2 cellular contexts compared by ENCODE assay signal in the genomic region with DNA sequence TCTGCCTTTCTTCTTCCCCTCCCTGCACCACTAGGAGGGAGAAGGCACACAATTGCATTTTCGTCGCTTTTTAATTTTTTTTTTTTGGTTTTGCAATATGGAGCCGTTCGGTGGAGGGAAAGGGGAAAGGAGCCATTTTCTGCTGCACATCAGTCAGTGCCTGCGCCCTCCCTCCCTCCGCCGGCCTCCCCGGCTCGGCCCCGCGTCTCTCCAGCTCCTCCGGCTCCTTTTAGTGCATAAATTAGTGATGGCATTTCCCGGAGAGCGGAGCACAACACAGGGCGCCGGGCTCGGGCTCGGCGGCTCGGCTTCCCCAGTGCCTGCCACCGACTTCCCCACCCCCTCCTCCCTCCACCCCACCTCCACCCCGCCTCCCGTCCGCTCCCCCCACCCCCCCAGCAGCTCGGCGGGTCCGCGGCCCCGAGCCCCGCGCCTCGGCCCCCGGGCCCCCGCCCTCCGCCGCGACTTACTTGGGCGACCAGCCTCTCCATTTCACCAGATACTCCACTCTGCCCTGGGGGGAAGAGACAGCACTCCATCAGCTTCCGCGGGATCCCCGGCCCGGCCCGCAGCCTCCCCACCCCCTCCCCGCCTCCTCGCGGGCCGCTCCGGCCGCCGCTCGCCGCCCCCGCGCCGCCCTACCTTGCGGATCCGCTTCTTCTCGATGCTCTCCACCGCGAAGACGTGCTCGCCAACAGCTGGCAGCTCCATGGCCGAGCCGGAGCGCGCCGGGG.
TF ChIP-seq lines count a peak whose summit lies in the region.

No MANE protein-coding gene starts in this region.

TF ChIP-seq in HCT116, 20 proteins besides CTCF, POLR2A, EP300 and RAD21:
- TF ChIP-seq ZFX (IDR thresholded peaks at IDR 0.05) (0 out of 2 replicates have a peak, but pooled peaks have one; percentile 45), POLR2AphosphoS5 (IDR thresholded peaks at IDR 0.05; ENCODE audit: low read depth, low read length) (no peak), EGR1 (IDR thresholded peaks at IDR 0.05; ENCODE audit: low read depth) (peak; percentile 31; the same call in 1 of the 2 replicates)

TF ChIP-seq in HepG2, 621 proteins besides CTCF, POLR2A, EP300 and RAD21 (continues in another document):
- TF ChIP-seq ZNF772 (CRISPR knock-in tag; IDR thresholded peaks at IDR 0.05) = 0 out of 2 replicates have a peak, but pooled peaks have one; percentile 42
- TF ChIP-seq ZNF331 (CRISPR knock-in tag; IDR thresholded peaks at IDR 0.05) = 0 out of 2 replicates have a peak, but pooled peaks have one; percentile 26
- TF ChIP-seq, protein P1, sequence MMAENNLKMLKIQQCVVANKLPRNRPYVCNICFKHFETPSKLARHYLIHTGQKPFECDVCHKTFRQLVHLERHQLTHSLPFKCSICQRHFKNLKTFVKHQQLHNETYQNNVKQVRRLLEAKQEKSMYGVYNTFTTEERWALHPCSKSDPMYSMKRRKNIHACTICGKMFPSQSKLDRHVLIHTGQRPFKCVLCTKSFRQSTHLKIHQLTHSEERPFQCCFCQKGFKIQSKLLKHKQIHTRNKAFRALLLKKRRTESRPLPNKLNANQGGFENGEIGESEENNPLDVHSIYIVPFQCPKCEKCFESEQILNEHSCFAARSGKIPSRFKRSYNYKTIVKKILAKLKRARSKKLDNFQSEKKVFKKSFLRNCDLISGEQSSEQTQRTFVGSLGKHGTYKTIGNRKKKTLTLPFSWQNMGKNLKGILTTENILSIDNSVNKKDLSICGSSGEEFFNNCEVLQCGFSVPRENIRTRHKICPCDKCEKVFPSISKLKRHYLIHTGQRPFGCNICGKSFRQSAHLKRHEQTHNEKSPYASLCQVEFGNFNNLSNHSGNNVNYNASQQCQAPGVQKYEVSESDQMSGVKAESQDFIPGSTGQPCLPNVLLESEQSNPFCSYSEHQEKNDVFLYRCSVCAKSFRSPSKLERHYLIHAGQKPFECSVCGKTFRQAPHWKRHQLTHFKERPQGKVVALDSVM (CRISPR knock-in tag; IDR thresholded peaks at IDR 0.05) = no peak; the same call in 1 of the 2 replicates
- TF ChIP-seq HOXA9 (CRISPR knock-in tag; IDR thresholded peaks at IDR 0.05; ENCODE audit: borderline replicate concordance) = 0 out of 2 replicates have a peak, but pooled peaks have one; percentile 29
- TF ChIP-seq PCBP1 (IDR thresholded peaks at IDR 0.05; ENCODE audit: borderline replicate concordance, low read depth, low read length) = peak; percentile 97
- no peak for TF ChIP-seq ZNF317 (CRISPR knock-in tag; IDR thresholded peaks at IDR 0.05)
- no peak for TF ChIP-seq GTF3A (CRISPR knock-in tag; conservative IDR thresholded peaks at IDR 0.05)
- peak; percentile 76 for TF ChIP-seq YY1 (IDR thresholded peaks at IDR 0.05; ENCODE audit: insufficient read depth, insufficient replicate concordance, low read depth, low read length)
- peak; percentile 12 for TF ChIP-seq AGO1 (IDR thresholded peaks at IDR 0.05; ENCODE audit: low read depth, low read length, poor library complexity, severe bottlenecking)
- TF ChIP-seq, protein P2, sequence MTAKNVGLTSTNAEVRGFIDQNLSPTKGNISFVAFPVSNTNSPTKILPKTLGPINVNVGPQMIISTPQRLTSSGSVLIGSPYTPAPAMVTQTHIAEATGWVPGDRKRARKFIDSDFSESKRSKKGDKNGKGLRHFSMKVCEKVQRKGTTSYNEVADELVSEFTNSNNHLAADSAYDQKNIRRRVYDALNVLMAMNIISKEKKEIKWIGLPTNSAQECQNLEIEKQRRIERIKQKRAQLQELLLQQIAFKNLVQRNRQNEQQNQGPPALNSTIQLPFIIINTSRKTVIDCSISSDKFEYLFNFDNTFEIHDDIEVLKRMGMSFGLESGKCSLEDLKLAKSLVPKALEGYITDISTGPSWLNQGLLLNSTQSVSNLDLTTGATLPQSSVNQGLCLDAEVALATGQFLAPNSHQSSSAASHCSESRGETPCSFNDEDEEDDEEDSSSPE (CRISPR knock-in tag; IDR thresholded peaks at IDR 0.05) = 0 out of 2 replicates have a peak, but pooled peaks have one; percentile 21
- no peak for TF ChIP-seq SMYD3 (CRISPR knock-in tag; IDR thresholded peaks at IDR 0.05)
- 0 out of 2 replicates have a peak, but pooled peaks have one; percentile 28 for TF ChIP-seq REL (CRISPR knock-in tag; conservative IDR thresholded peaks at IDR 0.05)
- TF ChIP-seq WIZ (CRISPR knock-in tag; IDR thresholded peaks at IDR 0.05) = 0 out of 2 replicates have a peak, but pooled peaks have one; percentile 25
- TF ChIP-seq ZNF33A (CRISPR knock-in tag; IDR thresholded peaks at IDR 0.05; ENCODE audit: borderline replicate concordance) = no peak
- 0 out of 2 replicates have a peak, but pooled peaks have one; percentile 59 for TF ChIP-seq SIN3A (IDR thresholded peaks at IDR 0.05; ENCODE audit: borderline replicate concordance, low read depth, low read length)
- TF ChIP-seq AGO2 (optimal IDR thresholded peaks at IDR 0.05; ENCODE audit: low read depth, low read length) = peak; percentile 83
- TF ChIP-seq ZC3H4 (CRISPR knock-in tag; IDR thresholded peaks at IDR 0.05; ENCODE audit: borderline replicate concordance) = 0 out of 2 replicates have a peak, but pooled peaks have one; percentile 22
- 0 out of 2 replicates have a peak, but pooled peaks have one; percentile 4 for TF ChIP-seq ZNF792 (CRISPR knock-in tag; IDR thresholded peaks at IDR 0.05)
- 0 out of 3 replicates have a peak, but pooled peaks have one; percentile 11 for TF ChIP-seq MXI1 (IDR thresholded peaks at IDR 0.05; ENCODE audit: borderline replicate concordance, low read depth, low read length)
- TF ChIP-seq GABPB1 (CRISPR knock-in tag; IDR thresholded peaks at IDR 0.05) = peak; percentile 21; the same call in 1 of the 2 replicates
- TF ChIP-seq, protein P3, sequence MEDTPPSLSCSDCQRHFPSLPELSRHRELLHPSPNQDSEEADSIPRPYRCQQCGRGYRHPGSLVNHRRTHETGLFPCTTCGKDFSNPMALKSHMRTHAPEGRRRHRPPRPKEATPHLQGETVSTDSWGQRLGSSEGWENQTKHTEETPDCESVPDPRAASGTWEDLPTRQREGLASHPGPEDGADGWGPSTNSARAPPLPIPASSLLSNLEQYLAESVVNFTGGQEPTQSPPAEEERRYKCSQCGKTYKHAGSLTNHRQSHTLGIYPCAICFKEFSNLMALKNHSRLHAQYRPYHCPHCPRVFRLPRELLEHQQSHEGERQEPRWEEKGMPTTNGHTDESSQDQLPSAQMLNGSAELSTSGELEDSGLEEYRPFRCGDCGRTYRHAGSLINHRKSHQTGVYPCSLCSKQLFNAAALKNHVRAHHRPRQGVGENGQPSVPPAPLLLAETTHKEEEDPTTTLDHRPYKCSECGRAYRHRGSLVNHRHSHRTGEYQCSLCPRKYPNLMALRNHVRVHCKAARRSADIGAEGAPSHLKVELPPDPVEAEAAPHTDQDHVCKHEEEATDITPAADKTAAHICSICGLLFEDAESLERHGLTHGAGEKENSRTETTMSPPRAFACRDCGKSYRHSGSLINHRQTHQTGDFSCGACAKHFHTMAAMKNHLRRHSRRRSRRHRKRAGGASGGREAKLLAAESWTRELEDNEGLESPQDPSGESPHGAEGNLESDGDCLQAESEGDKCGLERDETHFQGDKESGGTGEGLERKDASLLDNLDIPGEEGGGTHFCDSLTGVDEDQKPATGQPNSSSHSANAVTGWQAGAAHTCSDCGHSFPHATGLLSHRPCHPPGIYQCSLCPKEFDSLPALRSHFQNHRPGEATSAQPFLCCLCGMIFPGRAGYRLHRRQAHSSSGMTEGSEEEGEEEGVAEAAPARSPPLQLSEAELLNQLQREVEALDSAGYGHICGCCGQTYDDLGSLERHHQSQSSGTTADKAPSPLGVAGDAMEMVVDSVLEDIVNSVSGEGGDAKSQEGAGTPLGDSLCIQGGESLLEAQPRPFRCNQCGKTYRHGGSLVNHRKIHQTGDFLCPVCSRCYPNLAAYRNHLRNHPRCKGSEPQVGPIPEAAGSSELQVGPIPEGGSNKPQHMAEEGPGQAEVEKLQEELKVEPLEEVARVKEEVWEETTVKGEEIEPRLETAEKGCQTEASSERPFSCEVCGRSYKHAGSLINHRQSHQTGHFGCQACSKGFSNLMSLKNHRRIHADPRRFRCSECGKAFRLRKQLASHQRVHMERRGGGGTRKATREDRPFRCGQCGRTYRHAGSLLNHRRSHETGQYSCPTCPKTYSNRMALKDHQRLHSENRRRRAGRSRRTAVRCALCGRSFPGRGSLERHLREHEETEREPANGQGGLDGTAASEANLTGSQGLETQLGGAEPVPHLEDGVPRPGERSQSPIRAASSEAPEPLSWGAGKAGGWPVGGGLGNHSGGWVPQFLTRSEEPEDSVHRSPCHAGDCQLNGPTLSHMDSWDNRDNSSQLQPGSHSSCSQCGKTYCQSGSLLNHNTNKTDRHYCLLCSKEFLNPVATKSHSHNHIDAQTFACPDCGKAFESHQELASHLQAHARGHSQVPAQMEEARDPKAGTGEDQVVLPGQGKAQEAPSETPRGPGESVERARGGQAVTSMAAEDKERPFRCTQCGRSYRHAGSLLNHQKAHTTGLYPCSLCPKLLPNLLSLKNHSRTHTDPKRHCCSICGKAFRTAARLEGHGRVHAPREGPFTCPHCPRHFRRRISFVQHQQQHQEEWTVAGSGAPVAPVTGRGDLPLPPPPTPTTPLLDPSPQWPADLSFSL (CRISPR knock-in tag; IDR thresholded peaks at IDR 0.05) = no peak
- TF ChIP-seq, protein P4, sequence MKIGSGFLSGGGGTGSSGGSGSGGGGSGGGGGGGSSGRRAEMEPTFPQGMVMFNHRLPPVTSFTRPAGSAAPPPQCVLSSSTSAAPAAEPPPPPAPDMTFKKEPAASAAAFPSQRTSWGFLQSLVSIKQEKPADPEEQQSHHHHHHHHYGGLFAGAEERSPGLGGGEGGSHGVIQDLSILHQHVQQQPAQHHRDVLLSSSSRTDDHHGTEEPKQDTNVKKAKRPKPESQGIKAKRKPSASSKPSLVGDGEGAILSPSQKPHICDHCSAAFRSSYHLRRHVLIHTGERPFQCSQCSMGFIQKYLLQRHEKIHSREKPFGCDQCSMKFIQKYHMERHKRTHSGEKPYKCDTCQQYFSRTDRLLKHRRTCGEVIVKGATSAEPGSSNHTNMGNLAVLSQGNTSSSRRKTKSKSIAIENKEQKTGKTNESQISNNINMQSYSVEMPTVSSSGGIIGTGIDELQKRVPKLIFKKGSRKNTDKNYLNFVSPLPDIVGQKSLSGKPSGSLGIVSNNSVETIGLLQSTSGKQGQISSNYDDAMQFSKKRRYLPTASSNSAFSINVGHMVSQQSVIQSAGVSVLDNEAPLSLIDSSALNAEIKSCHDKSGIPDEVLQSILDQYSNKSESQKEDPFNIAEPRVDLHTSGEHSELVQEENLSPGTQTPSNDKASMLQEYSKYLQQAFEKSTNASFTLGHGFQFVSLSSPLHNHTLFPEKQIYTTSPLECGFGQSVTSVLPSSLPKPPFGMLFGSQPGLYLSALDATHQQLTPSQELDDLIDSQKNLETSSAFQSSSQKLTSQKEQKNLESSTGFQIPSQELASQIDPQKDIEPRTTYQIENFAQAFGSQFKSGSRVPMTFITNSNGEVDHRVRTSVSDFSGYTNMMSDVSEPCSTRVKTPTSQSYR (CRISPR knock-in tag; IDR thresholded peaks at IDR 0.05; ENCODE audit: borderline replicate concordance) = 0 out of 2 replicates have a peak, but pooled peaks have one; percentile 23
- peak; percentile 37; the same call in 1 of the 2 replicates for TF ChIP-seq ZNF746 (CRISPR knock-in tag; IDR thresholded peaks at IDR 0.05)
- no peak for TF ChIP-seq CENPT (CRISPR knock-in tag; IDR thresholded peaks at IDR 0.05; ENCODE audit: low read depth)
- 0 out of 2 replicates have a peak, but pooled peaks have one; percentile 22 for TF ChIP-seq ZNF672 (CRISPR knock-in tag; IDR thresholded peaks at IDR 0.05)
- TF ChIP-seq ATF7-NPFF (CRISPR knock-in tag; IDR thresholded peaks at IDR 0.05; ENCODE audit: low read depth) = 0 out of 2 replicates have a peak, but pooled peaks have one; percentile 16
- TF ChIP-seq FOXC1 (CRISPR knock-in tag; IDR thresholded peaks at IDR 0.05; ENCODE audit: borderline replicate concordance) = no peak
- TF ChIP-seq ZNF619 (CRISPR knock-in tag; IDR thresholded peaks at IDR 0.05) = no peak
- TF ChIP-seq SAP130 (CRISPR knock-in tag; IDR thresholded peaks at IDR 0.05; ENCODE audit: low read depth) = peak; percentile 32; the same call in 1 of the 2 replicates
- TF ChIP-seq, protein P5, sequence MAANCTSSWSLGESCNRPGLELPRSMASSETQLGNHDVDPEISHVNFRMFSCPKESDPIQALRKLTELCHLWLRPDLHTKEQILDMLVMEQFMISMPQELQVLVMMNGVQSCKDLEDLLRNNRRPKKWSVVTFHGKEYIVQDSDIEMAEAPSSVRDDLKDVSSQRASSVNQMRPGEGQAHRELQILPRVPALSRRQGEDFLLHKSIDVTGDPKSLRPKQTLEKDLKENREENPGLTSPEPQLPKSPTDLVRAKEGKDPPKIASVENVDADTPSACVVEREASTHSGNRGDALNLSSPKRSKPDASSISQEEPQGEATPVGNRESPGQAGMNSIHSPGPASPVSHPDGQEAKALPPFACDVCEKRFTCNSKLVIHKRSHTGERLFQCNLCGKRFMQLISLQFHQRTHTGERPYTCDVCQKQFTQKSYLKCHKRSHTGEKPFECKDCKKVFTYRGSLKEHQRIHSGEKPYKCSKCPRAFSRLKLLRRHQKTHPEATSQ (CRISPR knock-in tag; IDR thresholded peaks at IDR 0.05; ENCODE audit: borderline replicate concordance) = no peak
- TF ChIP-seq, protein P6, sequence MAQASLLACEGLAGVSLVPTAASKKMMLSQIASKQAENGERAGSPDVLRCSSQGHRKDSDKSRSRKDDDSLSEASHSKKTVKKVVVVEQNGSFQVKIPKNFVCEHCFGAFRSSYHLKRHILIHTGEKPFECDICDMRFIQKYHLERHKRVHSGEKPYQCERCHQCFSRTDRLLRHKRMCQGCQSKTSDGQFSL (CRISPR knock-in tag; IDR thresholded peaks at IDR 0.05) = peak; percentile 36; the same call in 1 of the 2 replicates
- peak; percentile 23; the same call in 1 of the 2 replicates for TF ChIP-seq SPEN (CRISPR knock-in tag; IDR thresholded peaks at IDR 0.05; ENCODE audit: low read depth)
- 0 out of 2 replicates have a peak, but pooled peaks have one; percentile 23 for TF ChIP-seq HIVEP1 (CRISPR knock-in tag; IDR thresholded peaks at IDR 0.05)
- TF ChIP-seq HNRNPK (IDR thresholded peaks at IDR 0.05; ENCODE audit: low read depth, low read length, poor library complexity, severe bottlenecking) = peak; percentile 99
- 0 out of 4 replicates have a peak, but pooled peaks of 1 of the 2 experiments have one; percentile 11 for TF ChIP-seq KLF16 (CRISPR knock-in tag; IDR thresholded peaks at IDR 0.05)
